1 cellular context compared by ENCODE assay signal in genomic region chr20:38751360-38751976, GRCh38.
TF ChIP-seq lines count a peak whose summit lies in the region.

No MANE protein-coding gene starts in this region.

TF ChIP-seq in HCT116, 20 proteins besides CTCF, POLR2A, EP300 and RAD21 (continued from another document):
- no peak for TF ChIP-seq EZH2 (IDR thresholded peaks at IDR 0.05)
- TF ChIP-seq ATF3 (IDR thresholded peaks at IDR 0.05): no peak
- TF ChIP-seq ELF1 (IDR thresholded peaks at IDR 0.05; ENCODE audit: borderline replicate concordance, low read depth): no peak
- TF ChIP-seq ZNF274 (IDR thresholded peaks at IDR 0.05; ENCODE audit: low read depth, low read length): no peak
- TF ChIP-seq YY1 (IDR thresholded peaks at IDR 0.05; ENCODE audit: extremely low read depth, insufficient replicate concordance, low read depth, low read length): no peak
- TF ChIP-seq FOSL1 (IDR thresholded peaks at IDR 0.05; ENCODE audit: low read depth): no peak
- no peak for TF ChIP-seq EZH2phosphoT487 (IDR thresholded peaks at IDR 0.05; ENCODE audit: borderline replicate concordance)
- TF ChIP-seq SRF (IDR thresholded peaks at IDR 0.05; ENCODE audit: low read depth): no peak
- TF ChIP-seq EGR1 (IDR thresholded peaks at IDR 0.05; ENCODE audit: low read depth): no peak
- no peak for TF ChIP-seq ZFX (IDR thresholded peaks at IDR 0.05)
- no peak for TF ChIP-seq CBX3 (IDR thresholded peaks at IDR 0.05; ENCODE audit: low read depth)
- TF ChIP-seq CEBPB (IDR thresholded peaks at IDR 0.05; ENCODE audit: low read depth): no peak
- TF ChIP-seq POLR2AphosphoS5 (IDR thresholded peaks at IDR 0.05; ENCODE audit: low read depth, low read length): no peak
- TF ChIP-seq SP1 (IDR thresholded peaks at IDR 0.05; ENCODE audit: low read depth): no peak
